ENCODE assay signal across 8 cellular contexts in the genomic region with DNA sequence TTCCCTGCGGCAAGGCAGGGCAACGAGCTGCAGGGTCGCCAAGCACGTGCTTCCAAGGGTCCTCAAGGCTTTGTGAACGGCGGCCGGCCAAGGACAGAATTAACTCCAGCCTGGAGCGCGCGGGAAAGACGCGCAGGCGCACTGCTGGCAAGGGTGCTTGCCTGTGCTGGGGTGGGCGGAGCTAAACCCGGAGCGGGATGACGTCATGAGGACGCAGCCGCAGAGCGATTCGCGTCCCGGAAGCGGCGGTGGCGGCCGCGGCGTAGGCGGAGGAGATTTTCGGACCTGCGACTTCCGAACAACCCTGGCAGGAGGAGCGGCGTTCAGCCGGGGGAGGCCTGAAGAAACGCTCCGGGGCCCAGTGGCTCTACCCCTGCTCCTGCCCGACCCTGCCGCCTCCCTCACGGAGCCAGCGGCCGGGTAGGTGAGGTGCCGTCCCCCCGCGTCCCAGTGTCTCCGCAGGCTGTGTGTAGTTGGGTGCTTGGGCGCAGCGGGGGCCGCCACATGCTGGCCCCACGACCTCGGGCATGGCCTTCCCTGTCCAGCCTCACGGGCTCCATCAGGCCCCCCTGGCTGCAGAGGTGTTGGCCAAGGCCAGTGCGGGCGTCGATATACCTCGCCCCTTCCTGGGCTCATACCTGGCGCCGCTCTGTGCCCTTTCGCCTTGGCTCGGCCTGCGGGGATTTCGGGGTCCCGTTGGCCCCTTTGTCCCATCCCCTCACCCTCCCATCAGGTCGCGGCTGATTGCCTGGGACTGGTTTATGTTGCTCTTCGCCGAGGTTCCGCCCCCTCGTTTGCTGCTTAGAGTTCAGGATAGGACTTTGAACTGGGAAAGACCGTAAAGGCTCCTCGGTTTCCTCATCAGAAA. TPM values are rescaled to one million over a fixed set of nuclear protein-coding genes. Genes with fewer than 3 reads are reported as not detected.
DNase-seq lines count a peak whose midpoint lies in the region; ATAC-seq and TF ChIP-seq lines count a peak whose summit lies in the region.

ZFYVE27 (plus strand) TSS at position 227 of the 868 bp plus-strand sequence. CDS start 1,350 bp downstream, outside the sequence.

- no peaks in the 10 kb centered on the region for H3K9me3 ChIP-seq in left lung

- no peaks in the 10 kb centered on the region for H3K27me3 Mint-ChIP-seq in dendritic cell treated with granulocyte-macrophage colony-stimulating factor and Interleukin-4, amounts not matched to agents 40 ng/mL and 50 ng/mL, for 4 days

- no peaks in the 10 kb centered on the region for H3K9me3 Mint-ChIP-seq in dendritic cell treated with granulocyte-macrophage colony-stimulating factor and Interleukin-4, amounts not matched to agents 40 ng/mL and 50 ng/mL, for 4 days

- H3K27ac ChIP-seq in C4-2B (peak within 1 kb of the TSS; percentile 83), left lung (peak within 1 kb of the TSS; percentile 88 to 97)

- H3K27me3 ChIP-seq in left lung: no peaks in the 10 kb centered on the region

- peaks cover 0 to 34% of the 10 kb centered on the region in 2 donors for H3K36me3 ChIP-seq in left lung

- H3K36me3 Mint-ChIP-seq in dendritic cell treated with granulocyte-macrophage colony-stimulating factor and Interleukin-4, amounts not matched to agents 40 ng/mL and 50 ng/mL, for 4 days (ENCODE audit: low read depth): peaks cover 51% of the 10 kb centered on the region

- DNase-seq in NCI-H748 (lab: John Stamatoyannopoulos, UW; ENCODE audit: unreplicated experiment): peak; percentile 91
- peak; percentile 92 for DNase-seq in activated CD4-positive, alpha-beta T cell treated with anti-CD3 and anti-CD28 coated beads, Interleukin-2, amount 50 U/mL, for 4 hours
- DNase-seq in left lung: peak; percentile 97 to 99
- peak; percentile 90 for DNase-seq in stimulated activated CD4-positive, alpha-beta T cell treated with anti-CD3 and anti-CD28 coated beads, Interleukin-2, amount 100 ng/mL, for 4 hours (ENCODE audit: low read depth)

- peak within 1 kb of the TSS; percentile 94 to 97 for H3K4me3 ChIP-seq in left lung

- peaks cover 14 to 25% of the 10 kb centered on the region in 2 donors for H3K4me1 ChIP-seq in left lung

- peak within 1 kb of the TSS; percentile 91 for H3K27ac Mint-ChIP-seq in dendritic cell treated with granulocyte-macrophage colony-stimulating factor and Interleukin-4, amounts not matched to agents 40 ng/mL and 50 ng/mL, for 4 days

- ATAC-seq in GM19351 (IDR thresholded peaks at IDR 0.05; ENCODE audit: unreplicated experiment): peak; percentile 77
- ATAC-seq in HG03520 (IDR thresholded peaks at IDR 0.05; ENCODE audit: unreplicated experiment): peak; percentile 76
- peak; percentile 95 for ATAC-seq in left lung

- H3K4me1 Mint-ChIP-seq in dendritic cell treated with granulocyte-macrophage colony-stimulating factor and Interleukin-4, amounts not matched to agents 40 ng/mL and 50 ng/mL, for 4 days (ENCODE audit: low read depth): peaks cover 49% of the 10 kb centered on the region

- peak within 1 kb of the TSS; percentile 94 for H3K4me3 Mint-ChIP-seq in dendritic cell treated with granulocyte-macrophage colony-stimulating factor and Interleukin-4, amounts not matched to agents 40 ng/mL and 50 ng/mL, for 4 days

- TF ChIP-seq CTCF in C4-2B (conservative IDR thresholded peaks at IDR 0.05) (no peak), left lung (IDR thresholded peaks at IDR 0.05) (no peak)

- intact Hi-C loops in dendritic cell treated with granulocyte-macrophage colony-stimulating factor and Interleukin-4, amounts not matched to agents 40 ng/mL and 50 ng/mL, for 4 days (cut with micrococcal nuclease): loop anchor here (1.0 kb wide), 1 partner anchor 26 kb away; no protein-coding TSS in a partner anchor
- intact Hi-C loops in left lung (cut with DNase I): loop anchor here in 1 of 2 donors (10.0 kb wide), 1 partner anchor 62 kb away; no protein-coding TSS in a partner anchor

RNA-seq across cellular contexts. Expression of gene ZFYVE27, which starts in this region (rescaled TPM):
- 10 to 100 TPM; 20.6 to 23.2 TPM for total RNA-seq in left lung

Comparison
In these comparisons a context has a peak if more than half of its experiments do, and no peak if none do; other contexts are left out.
1. Peak in every context shown above with its lines: DNase-seq, ATAC-seq, H3K4me3 ChIP-seq and H3K27ac ChIP-seq.